ENCODE assay signal across 34 cellular contexts in the genomic region with DNA sequence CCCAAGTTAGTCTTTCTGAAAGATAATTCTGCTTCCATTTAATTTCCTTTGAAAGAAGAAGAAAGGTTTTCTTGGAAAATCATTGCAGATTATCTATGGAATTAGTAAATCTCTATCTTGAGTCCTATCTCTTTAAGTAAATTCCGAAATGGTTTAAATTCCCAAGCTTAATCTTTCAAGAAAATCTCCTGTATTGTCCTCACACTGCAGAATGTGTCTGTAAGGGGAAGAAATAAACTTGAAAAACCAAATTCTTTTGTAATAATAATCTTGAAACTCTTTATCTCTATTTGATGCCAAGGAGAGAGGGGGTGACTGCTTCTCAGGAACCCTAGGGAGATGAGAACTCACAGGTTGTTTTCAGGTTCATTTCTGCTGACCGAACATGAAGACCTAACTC.
"Had no signal": no experiment of that assay in that cellular context is flagged by ENCODE, and none has a peak within 500 bp of the region (broad histone marks: within the 10 kb centered on the region; RNA-seq: fewer than 3 reads in every experiment).

No MANE protein-coding gene starts in this region.

- H3K4me3 ChIP-seq: ascending aorta, cardiac muscle cell had no signal

- H3K4me1 ChIP-seq: ascending aorta had no signal

- ATAC-seq: activated CD8-positive, alpha-beta T cell treated with anti-CD3 and anti-CD28 coated beads for 36 hours; activated naive CD8-positive, alpha-beta T cell treated with anti-CD3 and anti-CD28 coated beads, Interleukin-2, amount 50 U/mL, for 24 hours had no signal

- H3K27ac Mint-ChIP-seq: activated B cell treated with CpG ODN at 0.5 μM for 24 hours; activated CD4-positive, alpha-beta memory T cell treated with anti-CD3 and anti-CD28 coated beads for 36 hours; activated CD4-positive, alpha-beta T cell treated with anti-CD3 and anti-CD28 coated beads, Interleukin-2, amount 10 ng/mL, durations not matched to agents 24 days and 14 days; activated CD8-positive, alpha-beta T cell treated with anti-CD3 and anti-CD28 coated beads for 36 hours; activated naive CD4-positive, alpha-beta T cell treated with anti-CD3 and anti-CD28 coated beads, Interleukin-2, amount 10 ng/mL, durations not matched to agents 7 days and 5 days; activated naive CD4-positive, alpha-beta T cell treated with anti-CD3 and anti-CD28 coated beads, Interleukin-2, amount 50 U/mL, for 24 hours; activated naive CD8-positive, alpha-beta T cell; activated naive CD8-positive, alpha-beta T cell treated with anti-CD3 and anti-CD28 coated beads, Interleukin-2, amount 10 ng/mL, durations not matched to agents 7 days and 5 days; activated naive CD8-positive, alpha-beta T cell treated with anti-CD3 and anti-CD28 coated beads, Interleukin-2, amount 50 U/mL, for 24 hours; activated T-cell treated with anti-CD3 and anti-CD28 coated beads, Interleukin-2, amount 50 U/mL, for 24 hours; activated T-helper 2 cell treated with anti-CD3 and anti-CD28 coated beads, Interferon-gamma antibody, Interleukin-2, Interleukin-4, amounts not matched to agents 10 μg/mL and 5 μg/mL and 100 μg/mL, durations not matched to agents 14 hours and 24 hours and 36 hours; brain; T-helper 1 cell treated with Interleukin-12 subunit alpha and Interleukin-12 subunit beta and Interleukin-4 antibody, amounts not matched to agents 30 μg/mL and 1 μg/mL, for 36 hours; T-helper 2 cell treated with Interferon-gamma antibody and Interleukin-4, amounts not matched to agents 5 μg/mL and 100 μg/mL, for 36 hours had no signal

- H3K36me3 ChIP-seq: ascending aorta, cardiac muscle cell had no signal

- H3K4me3 Mint-ChIP-seq: activated B cell treated with CpG ODN at 0.5 μM for 24 hours; activated CD4-positive, alpha-beta memory T cell treated with anti-CD3 and anti-CD28 coated beads for 36 hours; activated CD4-positive, alpha-beta T cell treated with anti-CD3 and anti-CD28 coated beads, Interleukin-2, amount 10 ng/mL, durations not matched to agents 24 days and 14 days; activated CD8-positive, alpha-beta T cell treated with anti-CD3 and anti-CD28 coated beads for 36 hours; activated naive CD4-positive, alpha-beta T cell treated with anti-CD3 and anti-CD28 coated beads, Interleukin-2, amount 10 ng/mL, durations not matched to agents 7 days and 5 days; activated naive CD4-positive, alpha-beta T cell treated with anti-CD3 and anti-CD28 coated beads, Interleukin-2, amount 50 U/mL, for 24 hours; activated naive CD8-positive, alpha-beta T cell; activated naive CD8-positive, alpha-beta T cell treated with anti-CD3 and anti-CD28 coated beads, Interleukin-2, amount 10 ng/mL, durations not matched to agents 7 days and 5 days; activated naive CD8-positive, alpha-beta T cell treated with anti-CD3 and anti-CD28 coated beads, Interleukin-2, amount 50 U/mL, for 24 hours; activated T-cell treated with anti-CD3 and anti-CD28 coated beads, Interleukin-2, amount 50 U/mL, for 24 hours; brain; central memory CD8-positive, alpha-beta T cell; T-helper 1 cell treated with Interleukin-12 subunit alpha and Interleukin-12 subunit beta and Interleukin-4 antibody, amounts not matched to agents 30 μg/mL and 1 μg/mL, for 36 hours; T-helper 2 cell treated with Interferon-gamma antibody and Interleukin-4, amounts not matched to agents 5 μg/mL and 100 μg/mL, for 36 hours had no signal

- H3K27me3 Mint-ChIP-seq: activated B cell treated with CpG ODN at 0.5 μM for 24 hours; activated CD4-positive, alpha-beta memory T cell treated with anti-CD3 and anti-CD28 coated beads for 36 hours; activated CD4-positive, alpha-beta T cell treated with anti-CD3 and anti-CD28 coated beads, Interleukin-2, amount 10 ng/mL, durations not matched to agents 24 days and 14 days; activated CD8-positive, alpha-beta T cell treated with anti-CD3 and anti-CD28 coated beads for 36 hours; activated naive CD4-positive, alpha-beta T cell treated with anti-CD3 and anti-CD28 coated beads, Interleukin-2, amount 10 ng/mL, durations not matched to agents 7 days and 5 days; activated naive CD4-positive, alpha-beta T cell treated with anti-CD3 and anti-CD28 coated beads, Interleukin-2, amount 50 U/mL, for 24 hours; activated naive CD8-positive, alpha-beta T cell treated with anti-CD3 and anti-CD28 coated beads, Interleukin-2, amount 10 ng/mL, durations not matched to agents 7 days and 5 days; activated naive CD8-positive, alpha-beta T cell treated with anti-CD3 and anti-CD28 coated beads, Interleukin-2, amount 50 U/mL, for 24 hours; activated T-cell treated with anti-CD3 and anti-CD28 coated beads, Interleukin-2, amount 50 U/mL, for 24 hours; brain; central memory CD8-positive, alpha-beta T cell had no signal

- H3K27ac ChIP-seq: ascending aorta, cardiac muscle cell, VCaP had no signal

- H3K27me3 ChIP-seq: ascending aorta, cardiac muscle cell had no signal

- H3K9me3 ChIP-seq: ascending aorta had no signal

- DNase-seq: activated B cell treated with CpG ODN at 0.5 μM for 24 hours; activated CD4-positive, alpha-beta memory T cell treated with anti-CD3 and anti-CD28 coated beads for 36 hours; activated CD4-positive, alpha-beta T cell treated with anti-CD3 and anti-CD28 coated beads for 4 hours; activated CD4-positive, alpha-beta T cell treated with anti-CD3 and anti-CD28 coated beads, Interleukin-2, amount 10 ng/mL, durations not matched to agents 24 days and 14 days; activated CD4-positive, alpha-beta T cell treated with anti-CD3 and anti-CD28 coated beads, Interleukin-2, amount 50 U/mL, for 1 hour; activated CD4-positive, alpha-beta T cell treated with anti-CD3 and anti-CD28 coated beads, Interleukin-2, amount 50 U/mL, for 4 hours; activated CD4-positive, CD25-positive, alpha-beta regulatory T cell treated with anti-CD3 and anti-CD28 coated beads, Interleukin-2, amount 50 U/mL, for 72 hours; activated CD8-positive, alpha-beta memory T cell treated with anti-CD3 and anti-CD28 coated beads, Interleukin-2, amount 50 U/mL, for 48 hours; activated CD8-positive, alpha-beta T cell treated with anti-CD3 and anti-CD28 coated beads for 36 hours; activated effector memory CD4-positive, alpha-beta T cell treated with Interleukin-2 at 50 U/mL for 16 hours; activated gamma-delta T cell; activated naive CD4-positive, alpha-beta T cell treated with anti-CD3 and anti-CD28 coated beads, Interleukin-2, amount 10 ng/mL, durations not matched to agents 7 days and 5 days; activated naive CD4-positive, alpha-beta T cell treated with Interleukin-2 at 50 U/mL for 16 hours; activated naive CD8-positive, alpha-beta T cell treated with anti-CD3 and anti-CD28 coated beads, Interleukin-2, amount 10 ng/mL, durations not matched to agents 7 days and 5 days; activated naive CD8-positive, alpha-beta T cell treated with anti-CD3 and anti-CD28 coated beads, Interleukin-2, amount 50 U/mL, for 24 hours; activated T-cell treated with anti-CD3 and anti-CD28 coated beads, Interleukin-2, amount 50 U/mL, for 24 hours; activated T-cell treated with anti-CD3 and anti-CD28 coated beads, Interleukin-2, amount 50 U/mL, for 48 hours; amygdala; anterior cingulate cortex; caudate nucleus; cerebellar nuclear complex; T-helper 1 cell; T-helper 2 cell; T-helper 9 cell had no signal

- H3K36me3 Mint-ChIP-seq: activated CD4-positive, alpha-beta memory T cell treated with anti-CD3 and anti-CD28 coated beads for 36 hours; activated naive CD4-positive, alpha-beta T cell treated with anti-CD3 and anti-CD28 coated beads, Interleukin-2, amount 10 ng/mL, durations not matched to agents 7 days and 5 days; activated naive CD4-positive, alpha-beta T cell treated with anti-CD3 and anti-CD28 coated beads, Interleukin-2, amount 50 U/mL, for 24 hours; activated naive CD8-positive, alpha-beta T cell; activated naive CD8-positive, alpha-beta T cell treated with anti-CD3 and anti-CD28 coated beads, Interleukin-2, amount 10 ng/mL, durations not matched to agents 7 days and 5 days; brain had no signal

- H3K4me1 Mint-ChIP-seq: activated B cell treated with CpG ODN at 0.5 μM for 24 hours; activated CD4-positive, alpha-beta T cell treated with anti-CD3 and anti-CD28 coated beads, Interleukin-2, amount 10 ng/mL, durations not matched to agents 24 days and 14 days; activated naive CD4-positive, alpha-beta T cell treated with anti-CD3 and anti-CD28 coated beads, Interleukin-2, amount 10 ng/mL, durations not matched to agents 7 days and 5 days; activated naive CD4-positive, alpha-beta T cell treated with anti-CD3 and anti-CD28 coated beads, Interleukin-2, amount 50 U/mL, for 24 hours; activated naive CD8-positive, alpha-beta T cell treated with anti-CD3 and anti-CD28 coated beads, Interleukin-2, amount 10 ng/mL, durations not matched to agents 7 days and 5 days; activated naive CD8-positive, alpha-beta T cell treated with anti-CD3 and anti-CD28 coated beads, Interleukin-2, amount 50 U/mL, for 24 hours; central memory CD8-positive, alpha-beta T cell had no signal
